Comparison of ENCODE assay signal across 20 cellular contexts in the genomic region with DNA sequence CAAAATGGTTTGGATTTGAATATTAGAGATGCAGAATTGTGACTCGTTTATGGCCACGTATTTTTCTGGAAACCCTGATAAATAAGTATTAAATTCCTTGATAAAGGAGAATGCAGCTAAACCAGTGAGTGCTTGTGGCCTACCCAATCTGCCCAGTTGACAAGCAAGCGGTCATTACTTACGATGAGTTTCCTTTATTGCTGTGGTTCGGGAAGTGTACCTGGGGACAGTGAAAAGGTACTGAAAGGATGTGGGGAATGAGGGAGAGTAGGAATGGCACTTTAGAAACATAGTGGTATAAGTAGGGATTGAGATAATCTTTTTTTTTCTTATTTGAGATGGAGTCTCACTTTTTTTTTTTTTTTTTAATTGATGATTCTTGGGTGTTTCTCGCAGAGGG. TPM values are rescaled to one million over a fixed set of nuclear protein-coding genes. Genes with fewer than 3 reads are reported as not detected.
DNase-seq lines count a peak whose midpoint lies in the region; ATAC-seq, FAIRE-seq and TF ChIP-seq lines count a peak whose summit lies in the region.
"Had no signal": no experiment of that assay in that cellular context is flagged by ENCODE, and none has a peak within 500 bp of the region (broad histone marks: within the 10 kb centered on the region; RNA-seq: fewer than 3 reads in every experiment).

No MANE protein-coding gene starts in this region.

- peaks cover 56% of the 10 kb centered on the region for H3K36me3 Mint-ChIP-seq in progenitor cell of endocrine pancreas (ENCODE audit: insufficient read depth)
- peaks cover 34 to 41% (median 35%) of the 10 kb centered on the region in 3 donors for H3K36me3 Mint-ChIP-seq in CD8-positive, alpha-beta memory T cell

- CTCF ChIA-PET in HEK293 (lab: Yijun Ruan, JAX) = interaction anchor here (1.0 kb wide), 1 partner anchor 56 kb away, joined by 3 read pairs; no protein-coding TSS in a partner anchor
- CTCF ChIA-PET in K562 (lab: Yijun Ruan, JAX; ENCODE audit: low intra/inter-chr PET ratio) = no interaction called here
- CTCF ChIA-PET in CD8-positive, alpha-beta memory T cell (lab: Charles Lee) = no interaction called here

- TF ChIP-seq POLR2A in GM12891 (IDR thresholded peaks at IDR 0.05; ENCODE audit: low read depth, low read length) (peak; percentile 42; the same call in 1 of the 2 replicates), K562 (conservative IDR thresholded peaks at IDR 0.05) (0 out of 2 replicates have a peak, but pooled peaks have one; percentile 50), GM18505 (IDR thresholded peaks at IDR 0.05; ENCODE audit: borderline replicate concordance, extremely low read depth, insufficient read depth, insufficient read length) (no peak)

- no peak overlapping the region for H3K4me3 Mint-ChIP-seq in progenitor cell of endocrine pancreas (ENCODE audit: low read depth)
- no peak overlapping the region for H3K4me3 Mint-ChIP-seq in CD8-positive, alpha-beta memory T cell
- H3K4me3 Mint-ChIP-seq: CD4-positive, CD25-positive, alpha-beta regulatory T cell had no signal

- peak overlapping the region; percentile 40 for H3K27ac Mint-ChIP-seq in progenitor cell of endocrine pancreas
- no peak overlapping the region for H3K27ac Mint-ChIP-seq in CD8-positive, alpha-beta memory T cell
- H3K27ac Mint-ChIP-seq: CD4-positive, CD25-positive, alpha-beta regulatory T cell had no signal

- no peak overlapping the region for H2AFZ ChIP-seq in K562 (ENCODE audit: low read depth, low read length)

- H3K79me2 ChIP-seq in K562 (ENCODE audit: control insufficient read depth, insufficient read depth, low read length) = no peaks in the 10 kb centered on the region

- no peak for DNase-seq in GM12891 (ENCODE audit: insufficient read length, low spot score)
- no peak for DNase-seq in K562 (ENCODE audit: extremely low read depth in 1 of 4, low spot score in 3 of 4)
- DNase-seq in progenitor cell of endocrine pancreas (ENCODE audit: low spot score, unreplicated experiment) = no peak
- DNase-seq in CD8-positive, alpha-beta memory T cell = no peak
- DNase-seq: ACHN; BE2C; C1 segment of cervical spinal cord; Caco-2; CD4-positive, CD25-positive, alpha-beta regulatory T cell; GOT3; H7; IMR-90; KBM-7 had no signal

- H3K36me3 ChIP-seq in HEK293 (ENCODE audit: control insufficient read depth in 2 of 2, insufficient read depth in 1 of 2, low read length in 2 of 2) = peaks cover 40 to 42% of the 10 kb centered on the region in 2 experiments
- peaks cover 42% of the 10 kb centered on the region for H3K36me3 ChIP-seq in K562 (ENCODE audit: control insufficient read depth, insufficient read depth, low read length)
- H3K36me3 ChIP-seq in CD8-positive, alpha-beta memory T cell (ENCODE audit: insufficient read depth, low read length) = peaks cover 29% of the 10 kb centered on the region

- TF ChIP-seq CTCF in HEK293 (tag by site-specific recombination; IDR thresholded peaks at IDR 0.05) (no peak), K562 (IDR thresholded peaks at IDR 0.05 in 2 of 3, conservative IDR thresholded peaks at IDR 0.05 in 1 of 3; ENCODE audit: insufficient read depth in 2 of 3, low read depth in 1 of 3, low read length in 3 of 3) (no peak), progenitor cell of endocrine pancreas (IDR thresholded peaks at IDR 0.05; ENCODE audit: unreplicated experiment) (no peak)

- no peak for TF ChIP-seq RAD21 in K562 (CRISPR knock-in tag; conservative IDR thresholded peaks at IDR 0.05 in 1 of 2, IDR thresholded peaks at IDR 0.05 in 1 of 2)

- H3K9me3 ChIP-seq in HEK293 (ENCODE audit: control insufficient read depth, insufficient read depth, low read depth, low read length) (no peaks in the 10 kb centered on the region), K562 (replicated peaks; ENCODE audit: control insufficient read depth, insufficient read depth, low read depth, low read length) (peaks cover 3% of the 10 kb centered on the region; the same call in 1 of the 2 replicates)
- peaks cover 3% of the 10 kb centered on the region for H3K9me3 ChIP-seq in CD8-positive, alpha-beta memory T cell (ENCODE audit: low read length)
- H3K9me3 ChIP-seq: BE2C, Caco-2 had no signal

- intact Hi-C loops in K562 (cut with micrococcal nuclease) = no loop called here

- H3K27ac ChIP-seq in HEK293 (ENCODE audit: extremely low read depth, low read depth, low read length) (no peak overlapping the region), K562 (ENCODE audit: extremely low read depth, low read depth, low read length) (no peak overlapping the region)
- no peak overlapping the region for H3K27ac ChIP-seq in CD8-positive, alpha-beta memory T cell (ENCODE audit: low read depth, low read length)
- H3K27ac ChIP-seq: HL-60 had no signal

- TF ChIP-seq EP300 in K562 (IDR thresholded peaks at IDR 0.05; ENCODE audit: low read length) = no peak

- H3K4me1 Mint-ChIP-seq in progenitor cell of endocrine pancreas (ENCODE audit: low read depth) = no peaks in the 10 kb centered on the region
- peaks cover 0 to 2% (median 0%) of the 10 kb centered on the region in 3 donors for H3K4me1 Mint-ChIP-seq in CD8-positive, alpha-beta memory T cell

- in situ Hi-C loops in K562 (cut with MboI) = no loop called here

- no peaks in the 10 kb centered on the region; a peak in 1 of 5 replicates for H3K27me3 ChIP-seq in K562 (ENCODE audit: control insufficient read depth in 2 of 2, insufficient read depth in 2 of 2, low read length in 2 of 2)
- H3K27me3 ChIP-seq in CD8-positive, alpha-beta memory T cell (ENCODE audit: insufficient read depth, low read length, poor library complexity, severe bottlenecking) = no peaks in the 10 kb centered on the region
- H3K27me3 ChIP-seq: BE2C had no signal

- no peak overlapping the region for H3K9ac ChIP-seq in K562 (ENCODE audit: insufficient read depth in 1 of 2, low read depth in 2 of 2, low read length in 2 of 2)

- peaks cover 42% of the 10 kb centered on the region for H3K9me3 Mint-ChIP-seq in progenitor cell of endocrine pancreas (ENCODE audit: low read depth)
- peaks cover 22 to 30% (median 24%) of the 10 kb centered on the region in 5 donors for H3K9me3 Mint-ChIP-seq in CD8-positive, alpha-beta memory T cell

- H3K4me1 ChIP-seq in HEK293 (ENCODE audit: control insufficient read depth, insufficient read depth, low read length) = no peaks in the 10 kb centered on the region
- no peaks in the 10 kb centered on the region for H3K4me1 ChIP-seq in K562 (replicated peaks in 1 of 2; ENCODE audit: control insufficient read depth in 2 of 2, insufficient read depth in 2 of 2, low read length in 2 of 2)
- no peaks in the 10 kb centered on the region for H3K4me1 ChIP-seq in CD8-positive, alpha-beta memory T cell (ENCODE audit: insufficient read depth, low read length)
- H3K4me1 ChIP-seq: BE2C, Caco-2 had no signal

- ATAC-seq in K562 (no peak), GM18502 (IDR thresholded peaks at IDR 0.05; ENCODE audit: poor library complexity, unreplicated experiment) (no peak), GM18505 (IDR thresholded peaks at IDR 0.05; ENCODE audit: unreplicated experiment) (no peak)

- 91% methylated on average over 6 of the region's 6 CpGs for WGBS in K562 (ENCODE audit: insufficient coverage, low coverage, missing lambda C conversion rate)

- FAIRE-seq in GM12891 (lab: Jason Lieb, UNC) (no peak), K562 (lab: Jason Lieb, UNC) (peak; percentile 37)
- FAIRE-seq: A204.1, D721Med, GM12892 had no signal

- no peaks in the 10 kb centered on the region for H3K27me3 Mint-ChIP-seq in progenitor cell of endocrine pancreas
- no peaks in the 10 kb centered on the region for H3K27me3 Mint-ChIP-seq in CD8-positive, alpha-beta memory T cell
- H3K27me3 Mint-ChIP-seq: CD4-positive, CD25-positive, alpha-beta regulatory T cell had no signal

- H3K9me1 ChIP-seq in K562 (ENCODE audit: control insufficient read depth, insufficient read depth, low read length) = no peaks in the 10 kb centered on the region

- no peaks in the 10 kb centered on the region for H4K20me1 ChIP-seq in K562 (replicated peaks; ENCODE audit: control insufficient read depth, insufficient read depth, low read length)

- BruUV-seq in K562 (replicated peaks; lab: Mats Ljungman, UMichigan) = no TSS peak

- POLR2A ChIA-PET in HEK293 (lab: Yijun Ruan, JAX) = no interaction called here
- POLR2A ChIA-PET in K562 (lab: Yijun Ruan, JAX) = interaction anchor here (0.6 kb wide), 1 partner anchor 1440 kb away, joined by 3 read pairs; no protein-coding TSS in a partner anchor
- POLR2A ChIA-PET in CD8-positive, alpha-beta memory T cell (lab: Charles Lee) = no interaction called here

- H3K4me3 ChIP-seq in HEK293 (ENCODE audit: low read depth, low read length) = no peak overlapping the region
- no peak overlapping the region for H3K4me3 ChIP-seq in K562
- no peak overlapping the region for H3K4me3 ChIP-seq in CD8-positive, alpha-beta memory T cell (ENCODE audit: low read length)

- no peak overlapping the region for H3K4me2 ChIP-seq in K562 (ENCODE audit: insufficient read depth, low read length)

TF ChIP-seq in GM12891, 5 proteins besides CTCF, POLR2A, EP300 and RAD21 (continues in another document):
- TF ChIP-seq POLR2AphosphoS5 (IDR thresholded peaks at IDR 0.05; ENCODE audit: low read depth, low read length) = peak; percentile 61

TF ChIP-seq in HEK293, 187 proteins besides CTCF, POLR2A, EP300 and RAD21 (continues in another document):
- no peak for TF ChIP-seq ZNF76 (tag by site-specific recombination; IDR thresholded peaks at IDR 0.05; ENCODE audit: borderline replicate concordance, low read depth)

RNA-seq across cellular contexts. Expression of gene RBBP6, which starts 33.8 kb away (rescaled TPM):
- 48.2 TPM for polyA plus RNA-seq in GM12891 (2012; ENCODE audit: low read depth, missing spikeins)
- 112 and 269 TPM in 2 replicates for total RNA-seq in K562 (2011; cell fraction: chromatin; rRNA removed; ENCODE audit: low replicate concordance)
- 67.9 and 77.8 TPM in 2 replicates for total RNA-seq in K562 (2011; cell fraction: nucleolus; rRNA removed)
- total RNA-seq in K562 (2011; cell fraction: nucleoplasm; rRNA removed) = 144 and 226 TPM in 2 replicates
- total RNA-seq in K562 (2014; rRNA removed) (19.2 and 24.5 TPM in 2 replicates), K562 (2014; rRNA removed; fragmentation: Illumina TruSeq; extraction: Trizol) (40.2 and 43.0 TPM in 2 replicates), K562 (2015; rRNA removed; fragmentation: Illumina TruSeq; extraction: Trizol) (42.5 and 42.7 TPM in 2 replicates), K562 (2021) (61.0 and 63.4 TPM in 2 replicates), progenitor cell of endocrine pancreas (75.9 and 76.1 TPM in 2 replicates)
- polyA plus RNA-seq in K562 (2011; rRNA removed) (73.5 and 76.6 TPM in 2 replicates), K562 (2014; fragmentation: Illumina TruSeq; extraction: Trizol) (45.4 and 57.2 TPM in 2 replicates), K562 (2014; fragmentation: Nextera tagmentation; extraction: Ambion mirVana) (10 to 100 TPM; 21.9 to 25.6 TPM), K562 (2014; rRNA removed) (53.5 and 58.1 TPM in 2 replicates)
- 14.9 and 20.6 TPM in 2 replicates for polyA plus RNA-seq in K562 (2011; cell fraction: cytosol; rRNA removed)
- 105 and 129 TPM in 2 replicates for polyA plus RNA-seq in K562 (2011; cell fraction: nucleus; rRNA removed)
- polyA plus RNA-seq in K562 (2012) = 36.1 and 39.9 TPM in 2 replicates
- 81.8 and 106 TPM in 2 replicates for polyA minus RNA-seq in K562 (2011; rRNA and poly(A)+ RNA removed)
- 21.7 and 24.2 TPM in 2 replicates for polyA minus RNA-seq in K562 (2011; cell fraction: cytosol; rRNA and poly(A)+ RNA removed)
- 92.5 and 164 TPM in 2 replicates for polyA minus RNA-seq in K562 (2011; cell fraction: nucleus; rRNA and poly(A)+ RNA removed)
- 10 to 100 TPM; 61.9 to 66.0 TPM for total RNA-seq in CD8-positive, alpha-beta memory T cell
- polyA plus RNA-seq in CD8-positive, alpha-beta memory T cell = 27.2 TPM
